ENCODE assay signal across 1 cellular context in genomic region chr12:68331869-68332725, GRCh38.
A peak's percentile ranks its signal among the peaks of the same experiment; 100 is the strongest.
TF ChIP-seq lines count a peak whose summit lies in the region.

A gene with protein sequence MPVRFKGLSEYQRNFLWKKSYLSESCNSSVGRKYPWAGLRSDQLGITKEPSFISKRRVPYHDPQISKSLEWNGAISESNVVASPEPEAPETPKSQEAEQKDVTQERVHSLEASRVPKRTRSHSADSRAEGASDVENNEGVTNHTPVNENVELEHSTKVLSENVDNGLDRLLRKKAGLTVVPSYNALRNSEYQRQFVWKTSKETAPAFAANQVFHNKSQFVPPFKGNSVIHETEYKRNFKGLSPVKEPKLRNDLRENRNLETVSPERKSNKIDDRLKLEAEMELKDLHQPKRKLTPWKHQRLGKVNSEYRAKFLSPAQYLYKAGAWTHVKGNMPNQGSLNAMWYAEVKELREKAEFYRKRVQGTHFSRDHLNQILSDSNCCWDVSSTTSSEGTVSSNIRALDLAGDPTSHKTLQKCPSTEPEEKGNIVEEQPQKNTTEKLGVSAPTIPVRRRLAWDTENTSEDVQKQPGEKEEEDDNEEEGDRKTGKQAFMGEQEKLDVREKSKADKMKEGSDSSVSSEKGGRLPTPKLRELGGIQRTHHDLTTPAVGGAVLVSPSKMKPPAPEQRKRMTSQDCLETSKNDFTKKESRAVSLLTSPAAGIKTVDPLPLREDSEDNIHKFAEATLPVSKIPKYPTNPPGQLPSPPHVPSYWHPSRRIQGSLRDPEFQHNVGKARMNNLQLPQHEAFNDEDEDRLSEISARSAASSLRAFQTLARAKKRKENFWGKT (minus strand): TSS chr12:68332362. CDS start chr12:68332245, 117 bp downstream.

TF ChIP-seq in WTC11, 78 proteins besides CTCF, POLR2A, EP300 and RAD21 (continued from another document):
- TF ChIP-seq FOXP4 (CRISPR knock-in tag; IDR thresholded peaks at IDR 0.05) (no peak), ZNF219 (CRISPR knock-in tag; IDR thresholded peaks at IDR 0.05; ENCODE audit: borderline replicate concordance) (no peak), ZSCAN18 (CRISPR knock-in tag; IDR thresholded peaks at IDR 0.05) (no peak), ESRRA (CRISPR knock-in tag; IDR thresholded peaks at IDR 0.05; ENCODE audit: borderline replicate concordance) (no peak), ATF2 (CRISPR knock-in tag; IDR thresholded peaks at IDR 0.05; ENCODE audit: borderline replicate concordance, low read depth) (no peak), NR3C1 (CRISPR knock-in tag; conservative IDR thresholded peaks at IDR 0.05; ENCODE audit: low read depth) (no peak), ZNF671 (CRISPR knock-in tag; IDR thresholded peaks at IDR 0.05) (no peak), ZNF396 (CRISPR knock-in tag; IDR thresholded peaks at IDR 0.05; ENCODE audit: borderline replicate concordance) (no peak), TEAD4 (CRISPR knock-in tag; IDR thresholded peaks at IDR 0.05) (no peak)
- TF ChIP-seq, protein P1, sequence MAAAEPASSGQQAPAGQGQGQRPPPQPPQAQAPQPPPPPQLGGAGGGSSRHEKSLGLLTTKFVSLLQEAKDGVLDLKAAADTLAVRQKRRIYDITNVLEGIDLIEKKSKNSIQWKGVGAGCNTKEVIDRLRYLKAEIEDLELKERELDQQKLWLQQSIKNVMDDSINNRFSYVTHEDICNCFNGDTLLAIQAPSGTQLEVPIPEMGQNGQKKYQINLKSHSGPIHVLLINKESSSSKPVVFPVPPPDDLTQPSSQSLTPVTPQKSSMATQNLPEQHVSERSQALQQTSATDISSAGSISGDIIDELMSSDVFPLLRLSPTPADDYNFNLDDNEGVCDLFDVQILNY (CRISPR knock-in tag; IDR thresholded peaks at IDR 0.05) = peak; percentile 82
